8 cellular contexts compared by ENCODE assay signal in genomic region chr13:99425485-99426341, GRCh38.
DNase-seq lines count a peak whose midpoint lies in the region; ATAC-seq and TF ChIP-seq lines count a peak whose summit lies in the region.

No MANE protein-coding gene starts in this region.

- peak; percentile 61 for DNase-seq in GM10266 (ENCODE audit: extremely low spot score)
- DNase-seq in activated CD8-positive, alpha-beta memory T cell treated with anti-CD3 and anti-CD28 coated beads, Interleukin-2, amount 50 U/mL, for 4 hours, result peak; percentile 64
- DNase-seq in putamen (ENCODE audit: low spot score), result peak; percentile 27
- DNase-seq in NCI-H2107 (lab: John Stamatoyannopoulos, UW), result no peak
- no peak for DNase-seq in gastrocnemius medialis
- DNase-seq in HPDE6-E6E7 (ENCODE audit: extremely low spot score), result no peak

- ATAC-seq in GM21423 (IDR thresholded peaks at IDR 0.05; ENCODE audit: unreplicated experiment), result peak; percentile 62
- peak; percentile 58 for ATAC-seq in HG03565 (IDR thresholded peaks at IDR 0.05; ENCODE audit: unreplicated experiment)
- no peak for ATAC-seq in gastrocnemius medialis

- in situ Hi-C loops in gastrocnemius medialis (cut with MboI; ENCODE audit: low sequenced_read_pairs in 4 of 4), result loop anchor here in 1 of 4 donors (25.0 kb wide), 1 partner anchor 163 kb away; the partner anchor contains the start of gene GPR18

- no peaks in the 10 kb centered on the region for H3K27me3 ChIP-seq in gastrocnemius medialis

- TF ChIP-seq POLR2A in gastrocnemius medialis (IDR thresholded peaks at IDR 0.05), result no peak

- H3K27ac ChIP-seq in gastrocnemius medialis, result no peak overlapping the region

- H3K36me3 ChIP-seq in gastrocnemius medialis, result no peaks in the 10 kb centered on the region

- intact Hi-C loops in gastrocnemius medialis (cut with DNase I; ENCODE audit: low total_unique reads), result no loop called here

- no peaks in the 10 kb centered on the region for H3K4me1 ChIP-seq in gastrocnemius medialis

- no peak overlapping the region for H3K4me3 ChIP-seq in gastrocnemius medialis

- H3K9me3 ChIP-seq in gastrocnemius medialis, result no peaks in the 10 kb centered on the region

- TF ChIP-seq CTCF in GM10266 (IDR thresholded peaks at IDR 0.05; ENCODE audit: control insufficient read depth, insufficient read depth, low read depth, missing control alignments), result no peak
- no peak for TF ChIP-seq CTCF in gastrocnemius medialis (IDR thresholded peaks at IDR 0.05 in 4 of 5, conservative IDR thresholded peaks at IDR 0.05 in 1 of 5)

Comparison
In these comparisons a context has a peak if more than half of its experiments do, and no peak if none do; other contexts are left out.
1. DNase-seq: peak in GM10266 (single experiment), activated CD8-positive, alpha-beta memory T cell treated with anti-CD3 and anti-CD28 coated beads, Interleukin-2, amount 50 U/mL, for 4 hours (single experiment) and putamen (single experiment); none in NCI-H2107 (single experiment), gastrocnemius medialis (0 of 2) and HPDE6-E6E7 (single experiment).
2. ATAC-seq: peak in GM21423 (single experiment) and HG03565 (single experiment); none in gastrocnemius medialis (0 of 2).